In genomic region chr19:41398603-41399002, GRCh38 we compare ENCODE assay signal across 8 cellular contexts. TPM values are rescaled to one million over a fixed set of nuclear protein-coding genes. Genes with fewer than 3 reads are reported as not detected.
DNase-seq lines count a peak whose midpoint lies in the region; ATAC-seq, FAIRE-seq and TF ChIP-seq lines count a peak whose summit lies in the region.

No MANE protein-coding gene starts in this region.

- no peak for DNase-seq in PC-3
- no peak for DNase-seq in progenitor cell of endocrine pancreas (ENCODE audit: low spot score, unreplicated experiment)
- DNase-seq in stimulated activated naive CD4-positive, alpha-beta T cell (lab: John Stamatoyannopoulos, UW): no peak
- no peak for DNase-seq in DMS153 treated with DMSO at 0.1 percent for 48 hours (lab: John Stamatoyannopoulos, UW; ENCODE audit: unreplicated experiment)
- no peak for DNase-seq in urothelium cell line (ENCODE audit: low spot score)
- no peak for DNase-seq in NCI-H1105 treated with DMSO at 0.1 percent for 48 hours (lab: John Stamatoyannopoulos, UW)

- H3K4me1 ChIP-seq in ES-I3 (ENCODE audit: insufficient read depth, low read length) (no peaks in the 10 kb centered on the region; the same call in 1 of the 2 replicates), PC-3 (ENCODE audit: insufficient read depth, low read length) (peaks cover 10% of the 10 kb centered on the region; the same call in 1 of the 2 replicates), esophagus (ENCODE audit: control insufficient read depth in 2 of 2, insufficient read depth in 2 of 2, low read length in 1 of 2) (peaks cover 2 to 13% of the 10 kb centered on the region in 2 donors)

- H3K27ac ChIP-seq in PC-3 (ENCODE audit: low read length) (no peak overlapping the region), esophagus (ENCODE audit: low read depth in 2 of 2, low read length in 1 of 2) (peak overlapping the region; percentile 49 to 75)

- no peaks in the 10 kb centered on the region for H4K20me1 ChIP-seq in PC-3 (ENCODE audit: low read length)

- no peaks in the 10 kb centered on the region for H3K27me3 Mint-ChIP-seq in progenitor cell of endocrine pancreas

- no peaks in the 10 kb centered on the region for H3K9me2 ChIP-seq in PC-3 (replicated peaks; ENCODE audit: low read length)

- peaks cover 24% of the 10 kb centered on the region for H3K4me1 Mint-ChIP-seq in progenitor cell of endocrine pancreas (ENCODE audit: low read depth)

- intact Hi-C loops in PC-3 (cut with micrococcal nuclease): no loop called here

- CTCF ChIA-PET in PC-3 (lab: Charles Lee): interaction anchor here (0.5 kb wide), 1 partner anchor 73 kb away, joined by 7 read pairs; no protein-coding TSS in a partner anchor

- POLR2A ChIA-PET in PC-3 (lab: Charles Lee; ENCODE audit: unreplicated experiment): no interaction called here

- H3K9ac ChIP-seq in ES-I3 (ENCODE audit: low read depth, low read length) (peak overlapping the region; percentile 98), PC-3 (ENCODE audit: low read length) (peak overlapping the region; percentile 97)

- no peaks in the 10 kb centered on the region for H3F3A ChIP-seq in PC-3 (ENCODE audit: low read length, unreplicated experiment)

- H3K4me3 ChIP-seq in PC-3 (ENCODE audit: low read length) (peak overlapping the region; percentile 96), esophagus (ENCODE audit: low read depth in 1 of 2, low read length in 2 of 2) (peak overlapping the region; percentile 94 to 97)

- no peaks in the 10 kb centered on the region for H3K27me3 ChIP-seq in PC-3 (ENCODE audit: low read length)
- H3K27me3 ChIP-seq in esophagus (ENCODE audit: control insufficient read depth in 1 of 2, insufficient read depth in 2 of 2, low read length in 2 of 2): no peaks in the 10 kb centered on the region

- H2AFZ ChIP-seq in PC-3 (ENCODE audit: low read length): no peak overlapping the region

- H3K4me3 Mint-ChIP-seq in progenitor cell of endocrine pancreas (ENCODE audit: low read depth): peak overlapping the region; percentile 100

- H3K9me3 ChIP-seq in ES-I3 (ENCODE audit: control insufficient read depth, insufficient read depth, low read length) (no peaks in the 10 kb centered on the region), PC-3 (ENCODE audit: low read length) (no peaks in the 10 kb centered on the region), esophagus (ENCODE audit: control insufficient read depth in 2 of 2, insufficient read depth in 1 of 2, low read depth in 1 of 2, low read length in 1 of 2) (no peaks in the 10 kb centered on the region)

- peaks cover 36% of the 10 kb centered on the region for H3K79me2 ChIP-seq in PC-3 (ENCODE audit: low read length)

- peak overlapping the region; percentile 95 for H3K4me2 ChIP-seq in PC-3 (ENCODE audit: low read length)

- ATAC-seq in PC-3: no peak

- no peak for TF ChIP-seq CTCF in PC-3 (conservative IDR thresholded peaks at IDR 0.05; ENCODE audit: low read depth, low read length)
- no peak for TF ChIP-seq CTCF in progenitor cell of endocrine pancreas (IDR thresholded peaks at IDR 0.05; ENCODE audit: unreplicated experiment)

- FAIRE-seq in urothelium cell line (lab: Jason Lieb, UNC): no peak

- H3K9me3 Mint-ChIP-seq in progenitor cell of endocrine pancreas (ENCODE audit: low read depth): no peaks in the 10 kb centered on the region

- 45 to 50% methylated on average over 3 of the region's 3 CpGs for WGBS in esophagus, 2 donors

- peak overlapping the region; percentile 100 for H3K27ac Mint-ChIP-seq in progenitor cell of endocrine pancreas

- no peaks in the 10 kb centered on the region for H3K36me3 Mint-ChIP-seq in progenitor cell of endocrine pancreas (ENCODE audit: insufficient read depth)

- H3K36me3 ChIP-seq in ES-I3 (ENCODE audit: insufficient read depth, low read length) (no peaks in the 10 kb centered on the region), PC-3 (ENCODE audit: low read depth, low read length) (no peaks in the 10 kb centered on the region), esophagus (ENCODE audit: control insufficient read depth in 2 of 2, insufficient read depth in 2 of 2, low read length in 1 of 2) (peaks cover 0 to 3% of the 10 kb centered on the region in 2 donors)

- BruUV-seq in PC-3 (replicated peaks; lab: Mats Ljungman, UMichigan): no TSS peak

RNA-seq across cellular contexts. Expression of gene BCKDHA, which starts 1.0 kb away (rescaled TPM):
- total RNA-seq in PC-3 (2014; rRNA removed): 49.2 and 53.1 TPM in 2 replicates
- polyA plus RNA-seq in esophagus: 10 to 100 TPM; 37.0 to 61.8 TPM
- 15.2 and 16.3 TPM in 2 replicates for total RNA-seq in progenitor cell of endocrine pancreas

RNA-seq across cellular contexts. Expression of gene EXOSC5, which starts 1.4 kb away (rescaled TPM):
- total RNA-seq in PC-3 (2014; rRNA removed) (40.8 and 41.5 TPM in 2 replicates), progenitor cell of endocrine pancreas (15.4 and 17.0 TPM in 2 replicates)
- polyA plus RNA-seq in esophagus: 10 to 100 TPM; 26.3 to 31.9 TPM

RNA-seq across cellular contexts. Expression of gene TMEM91, which starts 22.3 kb away (rescaled TPM):
- total RNA-seq in PC-3 (2014; rRNA removed): 2.4 and 3.6 TPM in 2 replicates
- 10 to 100 TPM; 13.8 to 17.3 TPM for polyA plus RNA-seq in esophagus
- 12.8 and 14.3 TPM in 2 replicates for total RNA-seq in progenitor cell of endocrine pancreas

RNA-seq across cellular contexts. Expression of gene B3GNT8, which starts 28.6 kb away (rescaled TPM):
- total RNA-seq in PC-3 (2014; rRNA removed) (2.3 TPM in 1 of 2 replicates, not detected in the other), progenitor cell of endocrine pancreas (4.4 and 4.6 TPM in 2 replicates)
- polyA plus RNA-seq in esophagus: 10 to 100 TPM; 42.9 to 68.8 TPM

RNA-seq across cellular contexts. Expression of gene B9D2, which starts 34.7 kb away (rescaled TPM):
- total RNA-seq in PC-3 (2014; rRNA removed) (3.8 and 4.4 TPM in 2 replicates), progenitor cell of endocrine pancreas (8.6 and 10.7 TPM in 2 replicates)
- polyA plus RNA-seq in esophagus: 1 to 10 TPM; 3.1 to 6.0 TPM
